1 cellular context compared by ENCODE assay signal in the genomic region with DNA sequence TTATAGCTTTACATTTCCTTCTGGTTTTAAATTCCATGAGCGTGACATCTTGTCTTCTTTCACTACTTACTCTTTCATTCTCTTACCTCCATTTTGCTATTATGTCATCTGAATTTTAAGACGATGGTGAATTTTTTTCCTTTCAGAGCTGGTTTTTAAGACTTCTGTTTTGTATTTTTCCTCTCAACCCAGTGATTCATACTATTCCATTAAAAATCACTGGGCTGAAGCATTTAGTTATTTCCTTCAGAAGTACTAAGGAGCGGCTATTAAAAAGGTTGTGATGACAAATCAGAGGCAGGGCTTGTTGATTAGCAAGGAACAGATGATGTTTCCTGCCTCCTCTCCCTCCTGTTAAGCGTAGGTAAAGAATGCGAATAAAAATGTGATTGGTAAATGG.
TF ChIP-seq lines count a peak whose summit lies in the region.

No MANE protein-coding gene starts in this region.

TF ChIP-seq in IMR-90, 13 proteins besides CTCF, POLR2A, EP300 and RAD21:
- no peak for TF ChIP-seq CHD1 (IDR thresholded peaks at IDR 0.05; ENCODE audit: low read depth, low read length)
- no peak for TF ChIP-seq CEBPB (IDR thresholded peaks at IDR 0.05; ENCODE audit: low read depth, low read length)
- no peak for TF ChIP-seq BHLHE40 (IDR thresholded peaks at IDR 0.05; ENCODE audit: low read depth, low read length)
- no peak for TF ChIP-seq MXI1 (IDR thresholded peaks at IDR 0.05; ENCODE audit: borderline replicate concordance, low read depth, low read length)
- no peak for TF ChIP-seq SMC3 (IDR thresholded peaks at IDR 0.05; ENCODE audit: low read depth, low read length)
- TF ChIP-seq, protein P1, sequence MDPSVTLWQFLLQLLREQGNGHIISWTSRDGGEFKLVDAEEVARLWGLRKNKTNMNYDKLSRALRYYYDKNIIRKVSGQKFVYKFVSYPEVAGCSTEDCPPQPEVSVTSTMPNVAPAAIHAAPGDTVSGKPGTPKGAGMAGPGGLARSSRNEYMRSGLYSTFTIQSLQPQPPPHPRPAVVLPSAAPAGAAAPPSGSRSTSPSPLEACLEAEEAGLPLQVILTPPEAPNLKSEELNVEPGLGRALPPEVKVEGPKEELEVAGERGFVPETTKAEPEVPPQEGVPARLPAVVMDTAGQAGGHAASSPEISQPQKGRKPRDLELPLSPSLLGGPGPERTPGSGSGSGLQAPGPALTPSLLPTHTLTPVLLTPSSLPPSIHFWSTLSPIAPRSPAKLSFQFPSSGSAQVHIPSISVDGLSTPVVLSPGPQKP (IDR thresholded peaks at IDR 0.05; ENCODE audit: borderline replicate concordance, low read depth, low read length) = no peak
- TF ChIP-seq NFE2L2 (IDR thresholded peaks at IDR 0.05; ENCODE audit: low read depth, low read length) = no peak
